2 cellular contexts compared by ENCODE assay signal in the genomic region with DNA sequence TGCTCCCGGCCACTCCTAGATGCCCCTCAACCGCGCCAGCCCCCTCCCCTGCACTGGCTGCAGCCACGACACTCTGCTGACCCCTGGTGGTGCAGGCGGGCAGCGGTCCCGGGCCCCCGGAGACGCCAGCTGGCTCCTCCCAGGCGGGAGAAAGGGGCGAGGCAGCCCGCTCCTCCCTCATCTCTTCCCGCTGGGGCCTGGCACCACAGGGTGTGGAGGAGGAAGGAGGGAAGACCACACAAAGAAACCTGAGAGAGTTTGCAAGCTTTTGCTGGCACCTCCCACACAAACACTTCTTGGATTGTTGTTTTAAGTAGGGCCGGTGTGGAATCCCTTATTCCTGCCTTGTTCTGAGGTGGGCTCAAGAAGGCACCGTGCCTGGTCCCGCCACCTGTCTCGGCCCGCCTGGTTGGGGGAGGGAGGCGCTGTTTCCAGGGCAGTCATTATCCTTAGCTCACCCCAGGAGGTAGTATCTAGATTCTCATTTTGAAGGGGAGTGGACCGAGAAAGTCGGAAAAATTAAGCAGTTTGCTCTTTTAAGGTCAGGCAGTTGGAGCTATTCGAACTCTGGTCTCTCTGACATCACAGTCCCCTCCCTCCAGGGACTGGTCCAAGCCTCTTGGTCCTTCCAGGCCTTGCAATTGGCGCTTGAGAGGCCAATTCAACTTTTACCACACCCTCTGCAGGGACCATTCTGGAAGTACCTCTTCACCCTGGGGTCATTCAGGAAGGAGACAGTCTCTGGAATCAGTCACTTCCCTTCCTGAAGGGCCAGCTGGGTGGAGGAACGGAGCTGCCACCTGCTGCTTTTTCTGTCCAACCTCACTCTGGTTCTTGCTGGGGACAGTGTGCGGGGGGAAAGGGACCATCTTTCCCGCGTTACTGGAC.
TF ChIP-seq lines count a peak whose summit lies in the region.

No MANE protein-coding gene starts in this region.

TF ChIP-seq in A549, 52 proteins besides CTCF, POLR2A, EP300 and RAD21 (continued from another document):
- TF ChIP-seq JUNB (IDR thresholded peaks at IDR 0.05) = no peak
- TF ChIP-seq, protein P1, sequence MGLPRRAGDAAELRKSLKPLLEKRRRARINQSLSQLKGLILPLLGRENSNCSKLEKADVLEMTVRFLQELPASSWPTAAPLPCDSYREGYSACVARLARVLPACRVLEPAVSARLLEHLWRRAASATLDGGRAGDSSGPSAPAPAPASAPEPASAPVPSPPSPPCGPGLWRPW (IDR thresholded peaks at IDR 0.05) = no peak
- no peak for TF ChIP-seq ZSCAN20 (CRISPR knock-in tag; IDR thresholded peaks at IDR 0.05)
- TF ChIP-seq, protein P2, sequence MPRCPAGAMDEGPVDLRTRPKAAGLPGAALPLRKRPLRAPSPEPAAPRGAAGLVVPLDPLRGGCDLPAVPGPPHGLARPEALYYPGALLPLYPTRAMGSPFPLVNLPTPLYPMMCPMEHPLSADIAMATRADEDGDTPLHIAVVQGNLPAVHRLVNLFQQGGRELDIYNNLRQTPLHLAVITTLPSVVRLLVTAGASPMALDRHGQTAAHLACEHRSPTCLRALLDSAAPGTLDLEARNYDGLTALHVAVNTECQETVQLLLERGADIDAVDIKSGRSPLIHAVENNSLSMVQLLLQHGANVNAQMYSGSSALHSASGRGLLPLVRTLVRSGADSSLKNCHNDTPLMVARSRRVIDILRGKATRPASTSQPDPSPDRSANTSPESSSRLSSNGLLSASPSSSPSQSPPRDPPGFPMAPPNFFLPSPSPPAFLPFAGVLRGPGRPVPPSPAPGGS (IDR thresholded peaks at IDR 0.05) = no peak
- TF ChIP-seq KDM1A (IDR thresholded peaks at IDR 0.05; ENCODE audit: low read depth) = no peak
- no peak for TF ChIP-seq CBX2 (IDR thresholded peaks at IDR 0.05; ENCODE audit: borderline replicate concordance, low read depth)
- no peak for TF ChIP-seq HOXB5 (CRISPR knock-in tag; IDR thresholded peaks at IDR 0.05)
- TF ChIP-seq, protein P3, sequence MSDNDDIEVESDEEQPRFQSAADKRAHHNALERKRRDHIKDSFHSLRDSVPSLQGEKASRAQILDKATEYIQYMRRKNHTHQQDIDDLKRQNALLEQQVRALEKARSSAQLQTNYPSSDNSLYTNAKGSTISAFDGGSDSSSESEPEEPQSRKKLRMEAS (IDR thresholded peaks at IDR 0.05) = no peak; the same call in 1 of the 2 replicates
- no peak for TF ChIP-seq HOXA7 (CRISPR knock-in tag; IDR thresholded peaks at IDR 0.05)
- peak; percentile 25 for TF ChIP-seq MYC (IDR thresholded peaks at IDR 0.05; ENCODE audit: borderline replicate concordance, low read length)
- TF ChIP-seq ZFP36 (IDR thresholded peaks at IDR 0.05; ENCODE audit: borderline replicate concordance, partially characterized antibody) = no peak
- TF ChIP-seq, protein P4, sequence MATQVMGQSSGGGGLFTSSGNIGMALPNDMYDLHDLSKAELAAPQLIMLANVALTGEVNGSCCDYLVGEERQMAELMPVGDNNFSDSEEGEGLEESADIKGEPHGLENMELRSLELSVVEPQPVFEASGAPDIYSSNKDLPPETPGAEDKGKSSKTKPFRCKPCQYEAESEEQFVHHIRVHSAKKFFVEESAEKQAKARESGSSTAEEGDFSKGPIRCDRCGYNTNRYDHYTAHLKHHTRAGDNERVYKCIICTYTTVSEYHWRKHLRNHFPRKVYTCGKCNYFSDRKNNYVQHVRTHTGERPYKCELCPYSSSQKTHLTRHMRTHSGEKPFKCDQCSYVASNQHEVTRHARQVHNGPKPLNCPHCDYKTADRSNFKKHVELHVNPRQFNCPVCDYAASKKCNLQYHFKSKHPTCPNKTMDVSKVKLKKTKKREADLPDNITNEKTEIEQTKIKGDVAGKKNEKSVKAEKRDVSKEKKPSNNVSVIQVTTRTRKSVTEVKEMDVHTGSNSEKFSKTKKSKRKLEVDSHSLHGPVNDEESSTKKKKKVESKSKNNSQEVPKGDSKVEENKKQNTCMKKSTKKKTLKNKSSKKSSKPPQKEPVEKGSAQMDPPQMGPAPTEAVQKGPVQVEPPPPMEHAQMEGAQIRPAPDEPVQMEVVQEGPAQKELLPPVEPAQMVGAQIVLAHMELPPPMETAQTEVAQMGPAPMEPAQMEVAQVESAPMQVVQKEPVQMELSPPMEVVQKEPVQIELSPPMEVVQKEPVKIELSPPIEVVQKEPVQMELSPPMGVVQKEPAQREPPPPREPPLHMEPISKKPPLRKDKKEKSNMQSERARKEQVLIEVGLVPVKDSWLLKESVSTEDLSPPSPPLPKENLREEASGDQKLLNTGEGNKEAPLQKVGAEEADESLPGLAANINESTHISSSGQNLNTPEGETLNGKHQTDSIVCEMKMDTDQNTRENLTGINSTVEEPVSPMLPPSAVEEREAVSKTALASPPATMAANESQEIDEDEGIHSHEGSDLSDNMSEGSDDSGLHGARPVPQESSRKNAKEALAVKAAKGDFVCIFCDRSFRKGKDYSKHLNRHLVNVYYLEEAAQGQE (IDR thresholded peaks at IDR 0.05) = no peak
- TF ChIP-seq, protein P5, sequence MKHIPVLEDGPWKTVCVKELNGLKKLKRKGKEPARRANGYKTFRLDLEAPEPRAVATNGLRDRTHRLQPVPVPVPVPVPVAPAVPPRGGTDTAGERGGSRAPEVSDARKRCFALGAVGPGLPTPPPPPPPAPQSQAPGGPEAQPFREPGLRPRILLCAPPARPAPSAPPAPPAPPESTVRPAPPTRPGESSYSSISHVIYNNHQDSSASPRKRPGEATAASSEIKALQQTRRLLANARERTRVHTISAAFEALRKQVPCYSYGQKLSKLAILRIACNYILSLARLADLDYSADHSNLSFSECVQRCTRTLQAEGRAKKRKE (CRISPR knock-in tag; IDR thresholded peaks at IDR 0.05; ENCODE audit: low read depth) = no peak
- no peak for TF ChIP-seq POLR2AphosphoS2 (conservative IDR thresholded peaks at IDR 0.05; ENCODE audit: low read length)
- TF ChIP-seq TP53 (CRISPR knock-in tag; IDR thresholded peaks at IDR 0.05) = no peak
- TF ChIP-seq GATA3 (IDR thresholded peaks at IDR 0.05; ENCODE audit: borderline replicate concordance) = 0 out of 2 replicates have a peak, but pooled peaks have one; percentile 2
- no peak for TF ChIP-seq HEYL (CRISPR knock-in tag; IDR thresholded peaks at IDR 0.05)

TF ChIP-seq in K562, 482 proteins besides CTCF, POLR2A, EP300 and RAD21 (continued from another document and continues in another):
- no peak for TF ChIP-seq BRD9 (IDR thresholded peaks at IDR 0.05; ENCODE audit: low read depth, partially characterized antibody)
- no peak for TF ChIP-seq PHF8 (IDR thresholded peaks at IDR 0.05; ENCODE audit: borderline replicate concordance, low read length)
- no peak for TF ChIP-seq ZNF707 (CRISPR knock-in tag; conservative IDR thresholded peaks at IDR 0.05)
- TF ChIP-seq CREM (IDR thresholded peaks at IDR 0.05; ENCODE audit: low read depth) = peak; percentile 54
- TF ChIP-seq ZNF778 (CRISPR knock-in tag; IDR thresholded peaks at IDR 0.05) = no peak
- TF ChIP-seq SMAD3 (CRISPR knock-in tag; conservative IDR thresholded peaks at IDR 0.05) = 0 out of 2 replicates have a peak, but pooled peaks have one; percentile 54
- TF ChIP-seq, protein P6, sequence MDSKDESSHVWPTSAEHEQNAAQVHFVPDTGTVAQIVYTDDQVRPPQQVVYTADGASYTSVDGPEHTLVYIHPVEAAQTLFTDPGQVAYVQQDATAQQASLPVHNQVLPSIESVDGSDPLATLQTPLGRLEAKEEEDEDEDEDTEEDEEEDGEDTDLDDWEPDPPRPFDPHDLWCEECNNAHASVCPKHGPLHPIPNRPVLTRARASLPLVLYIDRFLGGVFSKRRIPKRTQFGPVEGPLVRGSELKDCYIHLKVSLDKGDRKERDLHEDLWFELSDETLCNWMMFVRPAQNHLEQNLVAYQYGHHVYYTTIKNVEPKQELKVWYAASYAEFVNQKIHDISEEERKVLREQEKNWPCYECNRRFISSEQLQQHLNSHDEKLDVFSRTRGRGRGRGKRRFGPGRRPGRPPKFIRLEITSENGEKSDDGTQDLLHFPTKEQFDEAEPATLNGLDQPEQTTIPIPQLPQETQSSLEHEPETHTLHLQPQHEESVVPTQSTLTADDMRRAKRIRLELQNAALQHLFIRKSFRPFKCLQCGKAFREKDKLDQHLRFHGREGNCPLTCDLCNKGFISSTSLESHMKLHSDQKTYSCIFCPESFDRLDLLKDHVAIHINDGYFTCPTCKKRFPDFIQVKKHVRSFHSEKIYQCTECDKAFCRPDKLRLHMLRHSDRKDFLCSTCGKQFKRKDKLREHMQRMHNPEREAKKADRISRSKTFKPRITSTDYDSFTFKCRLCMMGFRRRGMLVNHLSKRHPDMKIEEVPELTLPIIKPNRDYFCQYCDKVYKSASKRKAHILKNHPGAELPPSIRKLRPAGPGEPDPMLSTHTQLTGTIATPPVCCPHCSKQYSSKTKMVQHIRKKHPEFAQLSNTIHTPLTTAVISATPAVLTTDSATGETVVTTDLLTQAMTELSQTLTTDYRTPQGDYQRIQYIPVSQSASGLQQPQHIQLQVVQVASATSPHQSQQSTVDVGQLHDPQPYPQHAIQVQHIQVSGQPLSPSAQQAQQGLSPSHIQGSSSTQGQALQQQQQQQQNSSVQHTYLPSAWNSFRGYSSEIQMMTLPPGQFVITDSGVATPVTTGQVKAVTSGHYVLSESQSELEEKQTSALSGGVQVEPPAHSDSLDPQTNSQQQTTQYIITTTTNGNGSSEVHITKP (IDR thresholded peaks at IDR 0.05; ENCODE audit: partially characterized antibody) = peak; percentile 15
- TF ChIP-seq RCOR1 (IDR thresholded peaks at IDR 0.05; ENCODE audit: borderline replicate concordance in 1 of 2, low read depth in 2 of 2, low read length in 2 of 2) = peak in 1 of 2 experiments; percentile 38; a peak in 2 of 4 replicates
- TF ChIP-seq ZNF41 (CRISPR knock-in tag; conservative IDR thresholded peaks at IDR 0.05) = no peak
- TF ChIP-seq HEY1 (CRISPR knock-in tag; IDR thresholded peaks at IDR 0.05; ENCODE audit: borderline replicate concordance) = no peak
- TF ChIP-seq, protein P7, sequence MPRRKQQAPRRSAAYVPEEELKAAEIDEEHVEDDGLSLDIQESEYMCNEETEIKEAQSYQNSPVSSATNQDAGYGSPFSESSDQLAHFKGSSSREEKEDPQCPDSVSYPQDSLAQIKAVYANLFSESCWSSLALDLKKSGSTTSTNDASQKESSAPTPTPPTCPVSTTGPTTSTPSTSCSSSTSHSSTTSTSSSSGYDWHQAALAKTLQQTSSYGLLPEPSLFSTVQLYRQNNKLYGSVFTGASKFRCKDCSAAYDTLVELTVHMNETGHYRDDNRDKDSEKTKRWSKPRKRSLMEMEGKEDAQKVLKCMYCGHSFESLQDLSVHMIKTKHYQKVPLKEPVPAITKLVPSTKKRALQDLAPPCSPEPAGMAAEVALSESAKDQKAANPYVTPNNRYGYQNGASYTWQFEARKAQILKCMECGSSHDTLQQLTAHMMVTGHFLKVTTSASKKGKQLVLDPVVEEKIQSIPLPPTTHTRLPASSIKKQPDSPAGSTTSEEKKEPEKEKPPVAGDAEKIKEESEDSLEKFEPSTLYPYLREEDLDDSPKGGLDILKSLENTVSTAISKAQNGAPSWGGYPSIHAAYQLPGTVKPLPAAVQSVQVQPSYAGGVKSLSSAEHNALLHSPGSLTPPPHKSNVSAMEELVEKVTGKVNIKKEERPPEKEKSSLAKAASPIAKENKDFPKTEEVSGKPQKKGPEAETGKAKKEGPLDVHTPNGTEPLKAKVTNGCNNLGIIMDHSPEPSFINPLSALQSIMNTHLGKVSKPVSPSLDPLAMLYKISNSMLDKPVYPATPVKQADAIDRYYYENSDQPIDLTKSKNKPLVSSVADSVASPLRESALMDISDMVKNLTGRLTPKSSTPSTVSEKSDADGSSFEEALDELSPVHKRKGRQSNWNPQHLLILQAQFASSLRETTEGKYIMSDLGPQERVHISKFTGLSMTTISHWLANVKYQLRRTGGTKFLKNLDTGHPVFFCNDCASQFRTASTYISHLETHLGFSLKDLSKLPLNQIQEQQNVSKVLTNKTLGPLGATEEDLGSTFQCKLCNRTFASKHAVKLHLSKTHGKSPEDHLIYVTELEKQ (CRISPR knock-in tag; IDR thresholded peaks at IDR 0.05) = no peak
- no peak for TF ChIP-seq ZFPM2 (CRISPR knock-in tag; IDR thresholded peaks at IDR 0.05)
- 0 out of 2 replicates have a peak, but pooled peaks have one; percentile 38 for TF ChIP-seq NBN (IDR thresholded peaks at IDR 0.05; ENCODE audit: low read depth)
- no peak for TF ChIP-seq GATA2 (CRISPR knock-in tag; IDR thresholded peaks at IDR 0.05)
- TF ChIP-seq, protein P8, sequence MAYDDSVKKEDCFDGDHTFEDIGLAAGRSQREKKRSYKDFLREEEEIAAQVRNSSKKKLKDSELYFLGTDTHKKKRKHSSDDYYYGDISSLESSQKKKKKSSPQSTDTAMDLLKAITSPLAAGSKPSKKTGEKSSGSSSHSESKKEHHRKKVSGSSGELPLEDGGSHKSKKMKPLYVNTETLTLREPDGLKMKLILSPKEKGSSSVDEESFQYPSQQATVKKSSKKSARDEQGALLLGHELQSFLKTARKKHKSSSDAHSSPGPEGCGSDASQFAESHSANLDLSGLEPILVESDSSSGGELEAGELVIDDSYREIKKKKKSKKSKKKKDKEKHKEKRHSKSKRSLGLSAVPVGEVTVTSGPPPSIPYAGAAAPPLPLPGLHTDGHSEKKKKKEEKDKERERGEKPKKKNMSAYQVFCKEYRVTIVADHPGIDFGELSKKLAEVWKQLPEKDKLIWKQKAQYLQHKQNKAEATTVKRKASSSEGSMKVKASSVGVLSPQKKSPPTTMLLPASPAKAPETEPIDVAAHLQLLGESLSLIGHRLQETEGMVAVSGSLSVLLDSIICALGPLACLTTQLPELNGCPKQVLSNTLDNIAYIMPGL (CRISPR knock-in tag; IDR thresholded peaks at IDR 0.05) = 0 out of 2 replicates have a peak, but pooled peaks have one; percentile 24
- TF ChIP-seq CBX1 (IDR thresholded peaks at IDR 0.05; ENCODE audit: low read depth) = 0 out of 2 replicates have a peak, but pooled peaks have one; percentile 33
- TF ChIP-seq ATF7 (IDR thresholded peaks at IDR 0.05) = peak; percentile 44
- TF ChIP-seq ZKSCAN1 (IDR thresholded peaks at IDR 0.05; ENCODE audit: low read depth, low read length) = peak; percentile 30; the same call in 1 of the 2 replicates
- TF ChIP-seq GTF2F1 (IDR thresholded peaks at IDR 0.05; ENCODE audit: low read depth, low read length) = 0 out of 2 replicates have a peak, but pooled peaks have one; percentile 59
- peak in 1 of 2 experiments; percentile 48; a peak in 2 of 4 replicates for TF ChIP-seq SIN3A (IDR thresholded peaks at IDR 0.05; ENCODE audit: borderline replicate concordance in 2 of 2, control insufficient read depth in 1 of 2, low read depth in 2 of 2, low read length in 2 of 2)
- TF ChIP-seq ZNF507 (tag; conservative IDR thresholded peaks at IDR 0.05) = no peak
- no peak for TF ChIP-seq FOXJ2 (tag; IDR thresholded peaks at IDR 0.05)
- 0 out of 2 replicates have a peak, but pooled peaks have one; percentile 39 for TF ChIP-seq ZBTB17 (CRISPR knock-in tag; IDR thresholded peaks at IDR 0.05)
- TF ChIP-seq TAF15 (IDR thresholded peaks at IDR 0.05; ENCODE audit: low read depth, low read length) = no peak
- peak in 1 of 2 experiments; percentile 40; a peak in 1 of 4 replicates for TF ChIP-seq TBL1XR1 (IDR thresholded peaks at IDR 0.05; ENCODE audit: low read length in 2 of 2)
- no peak for TF ChIP-seq ATF1 (CRISPR knock-in tag; IDR thresholded peaks at IDR 0.05)
- peak; percentile 46; the same call in 1 of the 2 replicates for TF ChIP-seq ATF1 (tag; IDR thresholded peaks at IDR 0.05)
- TF ChIP-seq CREB1 (IDR thresholded peaks at IDR 0.05) = no peak
- TF ChIP-seq CREB1 (CRISPR knock-in tag; IDR thresholded peaks at IDR 0.05) = no peak
- peak; percentile 57 for TF ChIP-seq HMGN3 (IDR thresholded peaks at IDR 0.05; ENCODE audit: borderline replicate concordance, extremely low read depth, insufficient read length, low read depth, low read length)
